ENCODE assay signal across 19 cellular contexts in the genomic region with DNA sequence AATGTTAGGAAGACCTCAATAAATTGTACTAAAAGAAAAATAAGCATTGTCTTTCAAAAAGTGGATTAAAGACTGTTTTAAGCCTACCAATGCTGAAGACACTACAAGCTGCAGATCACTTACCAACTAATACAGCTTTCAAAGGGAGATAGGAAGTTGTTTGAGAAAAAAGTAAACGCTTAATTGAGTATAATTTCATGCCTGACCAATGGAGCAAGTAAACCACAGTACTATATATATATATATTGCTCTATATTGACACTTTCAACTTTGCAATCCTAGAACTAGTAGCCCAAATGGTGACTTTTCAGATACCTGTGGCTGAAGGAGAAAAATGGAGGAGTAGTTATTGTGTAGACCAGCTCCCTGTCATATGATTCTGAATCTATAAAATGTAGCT.
"Had no signal": no experiment of that assay in that cellular context is flagged by ENCODE, and none has a peak within 500 bp of the region (broad histone marks: within the 10 kb centered on the region; RNA-seq: fewer than 3 reads in every experiment).

No MANE protein-coding gene starts in this region.

- ATAC-seq: gastroesophageal sphincter; left lobe of liver; mucosa of descending colon; naive thymus-derived CD8-positive, alpha-beta T cell; sciatic nerve had no signal

- H3K4me3 ChIP-seq: esophagus squamous epithelium, gastroesophageal sphincter, mucosa of descending colon, spleen, stomach, thoracic aorta, transverse colon had no signal

- H3K4me3 Mint-ChIP-seq: naive thymus-derived CD8-positive, alpha-beta T cell had no signal

- H3K27ac Mint-ChIP-seq: naive thymus-derived CD8-positive, alpha-beta T cell had no signal

- H3K27ac ChIP-seq: esophagus squamous epithelium, gastroesophageal sphincter, neutrophil, spleen, stomach, thoracic aorta, transverse colon had no signal

- DNase-seq: dermis blood vessel endothelial cell; esophagus squamous epithelium; foreskin fibroblast; glutamatergic neuron; islet precursor cell; mucosa of descending colon; naive thymus-derived CD8-positive, alpha-beta T cell; posterior cingulate gyrus; spleen; stimulated activated CD4-positive, alpha-beta T cell treated with anti-CD3 and anti-CD28 coated beads, Interleukin-2, amount 100 ng/mL, for 24 hours; stimulated activated naive CD4-positive, alpha-beta T cell; stomach; substantia nigra; transverse colon had no signal

- H3K36me3 Mint-ChIP-seq: naive thymus-derived CD8-positive, alpha-beta T cell had no signal

- H3K9me3 ChIP-seq: esophagus squamous epithelium, gastroesophageal sphincter, mucosa of descending colon, neutrophil, stomach, thoracic aorta, transverse colon had no signal

- H3K27me3 ChIP-seq: esophagus squamous epithelium, gastroesophageal sphincter, neutrophil, spleen, stomach, transverse colon had no signal

- H3K4me1 Mint-ChIP-seq: naive thymus-derived CD8-positive, alpha-beta T cell had no signal

- H3K4me1 ChIP-seq: esophagus squamous epithelium, gastroesophageal sphincter, spleen, stomach, transverse colon had no signal

- H3K36me3 ChIP-seq: esophagus squamous epithelium, gastroesophageal sphincter, neutrophil, spleen, transverse colon had no signal
